Comparison of ENCODE assay signal across 7 cellular contexts in the genomic region with DNA sequence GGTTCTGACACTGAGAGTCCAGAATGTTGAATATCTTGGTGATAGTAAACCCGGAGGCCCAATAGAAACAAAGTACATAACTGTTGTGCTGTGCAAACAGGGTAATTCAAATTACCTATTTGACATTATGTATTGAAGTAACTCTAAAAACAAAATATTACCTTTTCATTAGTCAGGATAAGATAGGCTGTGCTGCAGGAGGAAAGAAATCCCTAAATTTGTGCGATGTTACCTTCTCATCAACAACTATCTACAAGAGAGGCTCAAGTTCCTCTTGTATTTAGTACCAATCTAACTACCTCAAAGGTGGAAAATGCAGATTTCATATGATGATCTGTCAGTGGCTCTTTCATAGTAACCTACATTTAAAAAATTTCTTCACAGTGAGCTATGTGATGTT.
"Had no signal": no experiment of that assay in that cellular context is flagged by ENCODE, and none has a peak within 500 bp of the region (broad histone marks: within the 10 kb centered on the region; RNA-seq: fewer than 3 reads in every experiment).

No MANE protein-coding gene starts in this region.

- H3K4me1 Mint-ChIP-seq: IgD-negative memory B cell had no signal

- H3K36me3 Mint-ChIP-seq: IgD-negative memory B cell had no signal

- DNase-seq: IMR-90, KBM-7, KG1 had no signal

- H3K9ac ChIP-seq: KMS-11 had no signal

- H3K27ac ChIP-seq: HL-60, KMS-11 had no signal

- H3K9me3 Mint-ChIP-seq: IgD-negative memory B cell had no signal

- FAIRE-seq: HTR-8/SVneo had no signal

- H3K4me2 ChIP-seq: KMS-11 had no signal

- H3K27ac Mint-ChIP-seq: IgD-negative memory B cell had no signal

- H3K27me3 Mint-ChIP-seq: IgD-negative memory B cell had no signal

- H3K4me3 Mint-ChIP-seq: IgD-negative memory B cell had no signal
